ENCODE assay signal across 28 cellular contexts in the genomic region with DNA sequence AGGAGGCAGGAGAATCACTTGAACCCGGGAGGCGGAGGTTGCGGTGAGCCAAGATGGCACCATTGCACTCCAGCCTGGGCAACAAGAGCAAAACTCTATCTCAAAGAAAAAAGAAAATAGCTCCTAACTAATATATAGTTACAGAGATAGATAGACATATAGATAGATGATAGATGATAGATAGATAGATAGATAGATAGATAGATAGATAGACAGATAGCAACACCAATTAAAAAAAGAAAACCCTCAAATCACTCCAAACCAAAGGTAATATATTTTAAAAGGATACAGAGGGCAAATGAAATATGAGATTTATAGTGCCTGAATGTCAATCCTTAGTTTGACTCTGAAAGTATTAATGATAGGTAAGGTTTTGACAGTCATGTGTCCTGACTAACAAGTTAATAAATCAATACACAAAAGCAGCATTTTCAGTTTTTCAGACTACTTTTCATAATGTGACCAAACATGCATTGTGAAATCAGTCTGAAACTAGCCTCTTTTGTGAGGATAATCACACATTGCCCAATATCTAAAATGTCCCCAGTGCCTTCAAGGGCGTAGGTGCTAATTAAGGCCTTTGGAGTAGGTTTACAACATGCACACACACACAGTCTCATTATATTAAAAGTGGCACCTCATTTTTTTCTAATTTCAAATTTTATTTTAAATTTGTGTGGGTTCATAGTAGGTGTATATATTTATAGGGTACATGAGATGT.
"Had no signal": no experiment of that assay in that cellular context is flagged by ENCODE, and none has a peak within 500 bp of the region (broad histone marks: within the 10 kb centered on the region; RNA-seq: fewer than 3 reads in every experiment).

No MANE protein-coding gene starts in this region.

- H3K27ac ChIP-seq: foreskin keratinocyte, heart left ventricle, ovary, upper lobe of right lung had no signal

- H3K27ac Mint-ChIP-seq: activated CD4-positive, alpha-beta memory T cell treated with anti-CD3 and anti-CD28 coated beads for 36 hours; activated CD4-positive, alpha-beta T cell treated with anti-CD3 and anti-CD28 coated beads, Interleukin-2, amount 10 ng/mL, durations not matched to agents 24 days and 14 days; activated T-helper 17 cell treated with anti-CD3 and anti-CD28 coated beads, Interleukin-2, amount 50 U/mL, for 72 hours; dendritic cell treated with granulocyte-macrophage colony-stimulating factor and Interleukin-4, amounts not matched to agents 40 ng/mL and 50 ng/mL, for 4 days; endodermal cell; progenitor cell of endocrine pancreas; stimulated activated effector memory CD8-positive, alpha-beta T cell treated with anti-CD3 and anti-CD28 coated beads, Interleukin-12 subunit alpha, Interleukin-12 subunit beta, amount 100 ng/mL, for 72 hours; stimulated activated naive CD8-positive, alpha-beta T cell treated with anti-CD3 and anti-CD28 coated beads, Interleukin-15, amount 100 ng/mL, for 72 hours had no signal

- H3K9me3 ChIP-seq: breast epithelium, heart left ventricle, mucosa of descending colon, ovary, sigmoid colon, upper lobe of right lung had no signal

- H3K27me3 Mint-ChIP-seq: activated CD4-positive, alpha-beta memory T cell treated with anti-CD3 and anti-CD28 coated beads for 36 hours; activated CD4-positive, alpha-beta T cell treated with anti-CD3 and anti-CD28 coated beads, Interleukin-2, amount 10 ng/mL, durations not matched to agents 24 days and 14 days; central memory CD8-positive, alpha-beta T cell; stimulated activated naive CD8-positive, alpha-beta T cell treated with anti-CD3 and anti-CD28 coated beads, Interleukin-15, amount 100 ng/mL, for 72 hours had no signal

- H3K36me3 Mint-ChIP-seq: activated CD4-positive, alpha-beta memory T cell treated with anti-CD3 and anti-CD28 coated beads for 36 hours; natural killer cell treated with Interleukin-12 subunit alpha and Interleukin-12 subunit beta and Interleukin-15 and Interleukin-18, amount 100 ng/mL, for 72 hours; stimulated activated effector memory CD8-positive, alpha-beta T cell treated with anti-CD3 and anti-CD28 coated beads, Interleukin-12 subunit alpha, Interleukin-12 subunit beta, amount 100 ng/mL, for 72 hours had no signal

- ATAC-seq: activated T-cell treated with anti-CD3 and anti-CD28 coated beads, Interleukin-2, amount 50 U/mL, for 4 hours; activated T-helper 17 cell treated with anti-CD3 and anti-CD28 coated beads, Interleukin-2, amount 50 U/mL, for 72 hours; esophagus mucosa; foreskin keratinocyte; heart left ventricle; mucosa of descending colon; natural killer cell treated with Interleukin-12 subunit alpha and Interleukin-12 subunit beta and Interleukin-15 and Interleukin-18, amount 100 ng/mL, for 72 hours; stimulated activated effector memory CD8-positive, alpha-beta T cell treated with anti-CD3 and anti-CD28 coated beads, Interleukin-12 subunit alpha, Interleukin-12 subunit beta, amount 100 ng/mL, for 72 hours; stimulated activated naive CD8-positive, alpha-beta T cell treated with anti-CD3 and anti-CD28 coated beads, Interleukin-15, amount 100 ng/mL, for 72 hours had no signal

- DNase-seq: activated CD4-positive, alpha-beta memory T cell treated with anti-CD3 and anti-CD28 coated beads for 36 hours; activated CD4-positive, alpha-beta T cell treated with anti-CD3 and anti-CD28 coated beads, Interleukin-2, amount 10 ng/mL, durations not matched to agents 24 days and 14 days; activated CD4-positive, CD25-positive, alpha-beta regulatory T cell treated with anti-CD3 and anti-CD28 coated beads, Interleukin-2, amount 50 U/mL, for 72 hours; activated gamma-delta T cell treated with Interleukin-2 at 50 U/mL for 16 hours; activated naive CD4-positive, alpha-beta T cell treated with anti-CD3 and anti-CD28 coated beads, Interleukin-2, amount 50 U/mL, for 16 hours; activated T-cell treated with anti-CD3 and anti-CD28 coated beads, Interleukin-2, amount 50 U/mL, for 4 hours; amygdala; endodermal cell; foreskin keratinocyte; heart left ventricle; hypothalamus; mucosa of descending colon; ovary; sigmoid colon; small intestine; stimulated activated CD4-positive, alpha-beta T cell treated with anti-CD3 and anti-CD28 coated beads, Interleukin-4, amount 100 ng/mL, for 24 hours; stimulated activated naive CD8-positive, alpha-beta T cell treated with anti-CD3 and anti-CD28 coated beads, Interleukin-15, amount 100 ng/mL, for 72 hours; substantia nigra; T1000; upper lobe of right lung had no signal

- H3K4me3 ChIP-seq: breast epithelium, heart left ventricle, mucosa of descending colon, ovary, sigmoid colon, upper lobe of right lung had no signal

- H3K27me3 ChIP-seq: breast epithelium, foreskin keratinocyte, heart left ventricle, ovary, sigmoid colon, upper lobe of right lung had no signal

- H3K36me3 ChIP-seq: breast epithelium, heart left ventricle, ovary, sigmoid colon, upper lobe of right lung had no signal

- H3K4me3 Mint-ChIP-seq: activated CD4-positive, alpha-beta memory T cell treated with anti-CD3 and anti-CD28 coated beads for 36 hours; activated CD4-positive, alpha-beta T cell treated with anti-CD3 and anti-CD28 coated beads, Interleukin-2, amount 10 ng/mL, durations not matched to agents 24 days and 14 days; activated T-cell treated with anti-CD3 and anti-CD28 coated beads, Interleukin-2, amount 50 U/mL, for 4 hours; activated T-helper 17 cell treated with anti-CD3 and anti-CD28 coated beads, Interleukin-2, amount 50 U/mL, for 72 hours; central memory CD8-positive, alpha-beta T cell; dendritic cell treated with granulocyte-macrophage colony-stimulating factor and Interleukin-4, amounts not matched to agents 40 ng/mL and 50 ng/mL, for 4 days; endodermal cell; natural killer cell treated with Interleukin-12 subunit alpha and Interleukin-12 subunit beta and Interleukin-15 and Interleukin-18, amount 100 ng/mL, for 72 hours; stimulated activated effector memory CD8-positive, alpha-beta T cell treated with anti-CD3 and anti-CD28 coated beads, Interleukin-12 subunit alpha, Interleukin-12 subunit beta, amount 100 ng/mL, for 72 hours; stimulated activated naive CD8-positive, alpha-beta T cell treated with anti-CD3 and anti-CD28 coated beads, Interleukin-15, amount 100 ng/mL, for 72 hours had no signal

- H3K9me3 Mint-ChIP-seq: activated CD4-positive, alpha-beta memory T cell treated with anti-CD3 and anti-CD28 coated beads for 36 hours; activated CD4-positive, alpha-beta T cell treated with anti-CD3 and anti-CD28 coated beads, Interleukin-2, amount 10 ng/mL, durations not matched to agents 24 days and 14 days; activated T-cell treated with anti-CD3 and anti-CD28 coated beads, Interleukin-2, amount 50 U/mL, for 4 hours; activated T-helper 17 cell treated with anti-CD3 and anti-CD28 coated beads, Interleukin-2, amount 50 U/mL, for 72 hours; central memory CD8-positive, alpha-beta T cell; dendritic cell treated with granulocyte-macrophage colony-stimulating factor and Interleukin-4, amounts not matched to agents 40 ng/mL and 50 ng/mL, for 4 days; endodermal cell; natural killer cell treated with Interleukin-12 subunit alpha and Interleukin-12 subunit beta and Interleukin-15 and Interleukin-18, amount 100 ng/mL, for 72 hours; stimulated activated effector memory CD8-positive, alpha-beta T cell treated with anti-CD3 and anti-CD28 coated beads, Interleukin-12 subunit alpha, Interleukin-12 subunit beta, amount 100 ng/mL, for 72 hours; stimulated activated naive CD8-positive, alpha-beta T cell treated with anti-CD3 and anti-CD28 coated beads, Interleukin-15, amount 100 ng/mL, for 72 hours had no signal

- H3K4me1 ChIP-seq: breast epithelium, upper lobe of right lung had no signal
